ENCODE assay signal across 28 cellular contexts in the genomic region with DNA sequence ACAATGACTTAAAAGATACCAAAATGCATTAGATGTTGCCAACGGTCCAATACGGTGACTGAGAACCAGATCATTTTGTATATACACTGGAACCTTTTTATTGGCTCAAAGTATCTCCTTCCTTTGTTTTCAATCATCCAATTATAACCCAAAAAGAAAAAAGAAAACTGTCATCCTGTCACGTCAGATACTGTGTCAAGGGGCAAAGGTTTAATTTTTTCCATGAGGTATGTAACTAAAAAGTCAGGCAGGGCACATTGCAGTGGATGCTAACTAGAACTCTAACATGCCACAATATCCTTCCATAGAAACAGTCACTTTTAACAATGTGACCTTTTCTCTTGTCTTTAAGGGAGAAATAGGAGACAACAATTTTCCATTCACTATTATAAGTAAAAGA.
"Had no signal": no experiment of that assay in that cellular context is flagged by ENCODE, and none has a peak within 500 bp of the region (broad histone marks: within the 10 kb centered on the region; RNA-seq: fewer than 3 reads in every experiment).

No MANE protein-coding gene starts in this region.

- H3K4me2 ChIP-seq: neural progenitor cell, smooth muscle cell had no signal

- H3K4me3 Mint-ChIP-seq: immature natural killer cell; mesothelial cell of epicardium; naive B cell; natural killer cell; nephron progenitor cell; neural progenitor cell; stimulated activated naive B cell treated with anti-CD40 and anti-IgM and Interleukin-4, amounts not matched to agents 10 μg/mL and 1 μg/mL and 100 μg/mL, for 72 hours had no signal

- FAIRE-seq: kidney, urothelium cell line had no signal

- DNase-seq: hypothalamus; immature natural killer cell; kidney; left colon; left lung; mesendoderm; naive B cell; natural killer cell; nephron progenitor cell; occipital lobe; right lobe of liver; stimulated activated CD4-positive, alpha-beta T cell treated with anti-CD3 and anti-CD28 coated beads, Interleukin-2, amount 100 ng/mL, for 24 hours; stimulated activated CD4-positive, alpha-beta T cell treated with anti-CD3 and anti-CD28 coated beads, Interleukin-4, amount 100 ng/mL, for 1 hour; stimulated activated naive B cell treated with anti-CD40 and anti-IgM and Interleukin-4, amounts not matched to agents 10 μg/mL and 1 μg/mL and 100 μg/mL, for 72 hours; stimulated activated naive CD8-positive, alpha-beta T cell treated with anti-CD3 and anti-CD28 coated beads, Interleukin-15, Interleukin-2, amounts not matched to agents 100 U/mL and 50 U/mL, for 24 hours; stomach; testis; tibial artery; trophoblast cell; upper lobe of right lung had no signal

- H3K4me1 ChIP-seq: left lung, parathyroid adenoma, right atrium auricular region, right lobe of liver, testis, tibial artery, upper lobe of right lung had no signal

- H3K27me3 ChIP-seq: left lung, neural progenitor cell, right atrium auricular region, right lobe of liver, stomach, testis, upper lobe of right lung had no signal

- H3K4me3 ChIP-seq: left lung, lung, neural progenitor cell, right atrium auricular region, right lobe of liver, smooth muscle cell, stomach, testis, tibial artery, upper lobe of right lung had no signal

- H2AFZ ChIP-seq: neural progenitor cell, parathyroid adenoma had no signal

- H3K4me1 Mint-ChIP-seq: immature natural killer cell; naive B cell; natural killer cell; stimulated activated naive B cell treated with anti-CD40 and anti-IgM and Interleukin-4, amounts not matched to agents 10 μg/mL and 1 μg/mL and 100 μg/mL, for 72 hours had no signal

- H3K9ac ChIP-seq: neural progenitor cell, parathyroid adenoma had no signal

- ATAC-seq: left colon; left lung; right lobe of liver; stimulated activated naive B cell treated with anti-CD40 and anti-IgM and Interleukin-4, amounts not matched to agents 10 μg/mL and 1 μg/mL and 100 μg/mL, for 72 hours; stimulated activated naive CD8-positive, alpha-beta T cell treated with anti-CD3 and anti-CD28 coated beads, Interleukin-15, Interleukin-2, amounts not matched to agents 100 U/mL and 50 U/mL, for 24 hours; upper lobe of right lung had no signal

- H3K36me3 ChIP-seq: left lung, neutrophil, right atrium auricular region, right lobe of liver, stomach, tibial artery, upper lobe of right lung had no signal

- H3K9me3 ChIP-seq: left lung, neutrophil, right atrium auricular region, right lobe of liver, stomach, testis, tibial artery, upper lobe of right lung had no signal

- H3K27ac ChIP-seq: neural progenitor cell, neutrophil, parathyroid adenoma, right atrium auricular region, right lobe of liver, stomach, testis, tibial artery, upper lobe of right lung had no signal

- H3K27ac Mint-ChIP-seq: immature natural killer cell; mesothelial cell of epicardium; naive B cell; natural killer cell; nephron progenitor cell; neural progenitor cell; stimulated activated naive B cell treated with anti-CD40 and anti-IgM and Interleukin-4, amounts not matched to agents 10 μg/mL and 1 μg/mL and 100 μg/mL, for 72 hours had no signal

- H3K36me3 Mint-ChIP-seq: immature natural killer cell, naive B cell, natural killer cell had no signal
